ENCODE assay signal across 16 cellular contexts in the genomic region with DNA sequence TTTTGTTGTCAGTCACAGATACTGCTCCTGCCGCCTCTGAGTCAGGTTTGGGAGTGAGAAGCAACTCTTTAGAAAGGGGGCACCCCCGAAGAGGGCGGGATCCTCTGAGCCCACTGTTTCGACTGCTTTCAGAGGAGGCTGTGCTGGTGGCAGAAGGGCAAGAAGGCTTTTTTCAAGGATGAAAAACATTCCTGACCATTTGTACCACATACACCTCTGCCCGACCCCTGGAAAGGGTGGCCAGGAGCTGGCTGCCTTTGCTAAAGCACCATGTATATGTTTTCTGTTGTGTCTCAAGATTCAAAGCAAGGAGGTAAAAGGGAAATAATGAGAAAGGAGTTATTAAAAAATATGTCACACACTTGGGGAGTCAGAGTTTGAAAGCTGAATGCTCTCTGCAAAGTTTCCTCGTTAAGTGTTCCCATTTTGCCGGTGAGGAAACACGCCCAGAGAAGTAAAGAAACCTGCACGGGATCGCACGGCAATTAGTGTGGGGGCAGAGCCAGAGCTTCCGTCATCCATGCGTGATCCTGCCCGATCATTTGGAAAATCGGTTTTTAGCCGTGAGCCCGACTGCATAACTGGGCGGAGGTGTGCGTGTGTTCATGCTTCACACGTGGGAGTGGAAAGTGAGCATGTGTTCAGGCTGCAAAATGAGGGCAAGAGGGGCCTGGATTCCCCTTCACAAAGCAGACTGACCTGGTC.
A peak's percentile ranks its signal among the peaks of the same experiment; 100 is the strongest.
DNase-seq lines count a peak whose midpoint lies in the region; ATAC-seq, FAIRE-seq and TF ChIP-seq lines count a peak whose summit lies in the region.
"Had no signal": no experiment of that assay in that cellular context is flagged by ENCODE, and none has a peak within 500 bp of the region (broad histone marks: within the 10 kb centered on the region; RNA-seq: fewer than 3 reads in every experiment).

No MANE protein-coding gene starts in this region.

- no peak for ATAC-seq in GM21515 (IDR thresholded peaks at IDR 0.05; ENCODE audit: unreplicated experiment)
- ATAC-seq: PC-3 had no signal

- H3K27ac Mint-ChIP-seq in astrocyte (ENCODE audit: unreplicated experiment) = no peak overlapping the region
- H3K27ac Mint-ChIP-seq in nephron = peak overlapping the region; percentile 30 to 53 (median 41)

- H3K9me3 Mint-ChIP-seq in astrocyte (ENCODE audit: unreplicated experiment) (no peaks in the 10 kb centered on the region), nephron (no peaks in the 10 kb centered on the region)

- H3K9me3 ChIP-seq in astrocyte (ENCODE audit: insufficient read depth, low read depth, low read length) = no peaks in the 10 kb centered on the region
- no peaks in the 10 kb centered on the region for H3K9me3 ChIP-seq in esophagus muscularis mucosa
- H3K9me3 ChIP-seq in subcutaneous abdominal adipose tissue (ENCODE audit: control insufficient read depth in 5 of 5, low read length in 5 of 5) = no peaks in the 10 kb centered on the region
- H3K9me3 ChIP-seq: SJCRH30 had no signal

- DNase-seq in astrocyte (ENCODE audit: low read depth) (no peak), esophagus muscularis mucosa (ENCODE audit: extremely low spot score) (peak; percentile 64), NCI-H2171 (lab: John Stamatoyannopoulos, UW) (no peak)
- no peak for DNase-seq in activated T-cell treated with anti-CD3 and anti-CD28 coated beads, Interleukin-2, amount 50 U/mL, for 48 hours
- DNase-seq: ACHN, AML-193, EL, H7, NCI-H2171 treated with DMSO at 0.1 percent for 48 hours, NCI-H446 treated with DMSO at 0.1 percent for 48 hours, PC-3 had no signal

- H3K27ac ChIP-seq in astrocyte (ENCODE audit: low read depth, low read length) (no peak overlapping the region), esophagus muscularis mucosa (replicated peaks in 1 of 4) (no peak overlapping the region), subcutaneous abdominal adipose tissue (ENCODE audit: low read depth, low read length) (peak overlapping the region; percentile 82)
- H3K27ac ChIP-seq: RWPE1, SJCRH30 had no signal

- H3K4me3 ChIP-seq in astrocyte (ENCODE audit: insufficient read depth, low read depth, low read length) (no peak overlapping the region), esophagus muscularis mucosa (no peak overlapping the region), subcutaneous abdominal adipose tissue (ENCODE audit: low read depth in 1 of 5, low read length in 5 of 5) (no peak overlapping the region)
- H3K4me3 ChIP-seq: SJCRH30 had no signal

- no peak for FAIRE-seq in astrocyte (lab: Jason Lieb, UNC)

- no peaks in the 10 kb centered on the region for H4K20me1 ChIP-seq in astrocyte (ENCODE audit: insufficient read depth, low read length)

- H3K4me1 ChIP-seq in astrocyte (ENCODE audit: insufficient read depth, low read length) (peaks cover 35% of the 10 kb centered on the region), esophagus muscularis mucosa (peaks cover 0 to 4% (median 0%) of the 10 kb centered on the region in 4 donors), subcutaneous abdominal adipose tissue (ENCODE audit: control insufficient read depth in 5 of 5, insufficient read depth in 5 of 5, low read length in 5 of 5) (peaks cover 22 to 45% (median 40%) of the 10 kb centered on the region in 5 donors)

- H3K27me3 ChIP-seq in astrocyte (ENCODE audit: insufficient read depth, low read length) (no peaks in the 10 kb centered on the region), esophagus muscularis mucosa (peaks cover 0 to 14% (median 0%) of the 10 kb centered on the region in 4 donors), subcutaneous abdominal adipose tissue (ENCODE audit: control insufficient read depth in 5 of 5, insufficient read depth in 4 of 5, low read length in 5 of 5) (peaks cover 0 to 6% (median 0%) of the 10 kb centered on the region in 5 donors)
- H3K27me3 ChIP-seq: SJCRH30 had no signal

- H3K9ac ChIP-seq in astrocyte (ENCODE audit: low read length) (peak overlapping the region; percentile 9), subcutaneous abdominal adipose tissue (ENCODE audit: low read length in 5 of 5) (peak overlapping the region in 4 of 5 donors; percentile 39 to 63 (median 57))

- H3K4me2 ChIP-seq in astrocyte (ENCODE audit: low read length) = no peak overlapping the region

- H3K4me3 Mint-ChIP-seq in astrocyte (ENCODE audit: unreplicated experiment) (no peak overlapping the region), nephron (peak overlapping the region in 1 of 3 experiments; percentile 9)

- H3K36me3 ChIP-seq in astrocyte (ENCODE audit: insufficient read depth, low read length) = peaks cover 2% of the 10 kb centered on the region
- no peaks in the 10 kb centered on the region for H3K36me3 ChIP-seq in esophagus muscularis mucosa
- H3K36me3 ChIP-seq in subcutaneous abdominal adipose tissue (ENCODE audit: control insufficient read depth in 5 of 5, insufficient read depth in 5 of 5, low read length in 5 of 5) = no peaks in the 10 kb centered on the region
- H3K36me3 ChIP-seq: SJCRH30 had no signal

- H3K27me3 Mint-ChIP-seq in astrocyte (ENCODE audit: low read depth, unreplicated experiment) (no peaks in the 10 kb centered on the region), nephron (ENCODE audit: low read depth) (peaks cover 4% of the 10 kb centered on the region)

- TF ChIP-seq POLR2A in esophagus muscularis mucosa (IDR thresholded peaks at IDR 0.05; ENCODE audit: low read depth) = no peak

- no peak for TF ChIP-seq EP300 in esophagus muscularis mucosa (IDR thresholded peaks at IDR 0.05)

- WGBS in esophagus muscularis mucosa = 87% methylated on average over 20 of the region's 20 CpGs

- H3K79me2 ChIP-seq in astrocyte (ENCODE audit: insufficient read depth, low read length) = peaks cover 80% of the 10 kb centered on the region

- peaks cover 30% of the 10 kb centered on the region for H3K4me1 Mint-ChIP-seq in astrocyte (ENCODE audit: low read depth, unreplicated experiment)
- H3K4me1 Mint-ChIP-seq in nephron = peaks cover 43% of the 10 kb centered on the region

- TF ChIP-seq CTCF in astrocyte (IDR thresholded peaks at IDR 0.05; ENCODE audit: insufficient read depth, low read depth, low read length) = no peak
- no peak for TF ChIP-seq CTCF in esophagus muscularis mucosa (IDR thresholded peaks at IDR 0.05)
- no peak for TF ChIP-seq CTCF in nephron (IDR thresholded peaks at IDR 0.05; ENCODE audit: unreplicated experiment in 3 of 3)

- H3K36me3 Mint-ChIP-seq in astrocyte (ENCODE audit: low read depth, unreplicated experiment) (peaks cover 9% of the 10 kb centered on the region), nephron (ENCODE audit: low read depth) (no peaks in the 10 kb centered on the region)

- intact Hi-C loops in esophagus muscularis mucosa (cut with DNase I) = no loop called here

- no peak overlapping the region for H2AFZ ChIP-seq in astrocyte (ENCODE audit: low read depth, low read length)
